ENCODE assay signal across 8 cellular contexts in the genomic region with DNA sequence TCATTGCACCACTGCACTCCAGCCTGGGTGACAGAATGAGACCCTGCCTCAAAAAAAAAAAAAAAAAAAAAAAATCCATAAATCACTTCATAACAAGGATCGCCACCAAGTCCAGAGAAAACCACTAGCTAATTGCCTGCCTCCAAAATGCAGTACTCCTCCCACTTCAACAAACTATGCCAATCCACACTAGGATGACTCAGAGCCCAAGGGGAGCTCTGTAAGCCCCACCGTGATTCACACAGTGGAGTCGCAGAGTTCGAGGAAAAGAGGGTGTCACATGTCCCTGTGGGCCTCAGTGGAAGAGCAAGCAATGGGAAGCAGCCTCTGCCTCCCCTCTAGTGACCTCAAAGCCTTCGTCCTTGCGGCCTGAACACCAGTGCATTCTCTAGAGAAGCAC. TPM values are rescaled to one million over a fixed set of nuclear protein-coding genes. Genes with fewer than 3 reads are reported as not detected.
DNase-seq lines count a peak whose midpoint lies in the region; ATAC-seq and TF ChIP-seq lines count a peak whose summit lies in the region.

No MANE protein-coding gene starts in this region.

- no peak for ATAC-seq in left lobe of liver

- H3K4me1 ChIP-seq in sigmoid colon = no peaks in the 10 kb centered on the region
- H3K4me1 ChIP-seq in CD8-positive, alpha-beta memory T cell (ENCODE audit: insufficient read depth, low read length) = no peaks in the 10 kb centered on the region

- H3K4me1 Mint-ChIP-seq in CD8-positive, alpha-beta memory T cell = peaks cover 12 to 47% (median 46%) of the 10 kb centered on the region in 3 donors

- TF ChIP-seq CTCF in AG10803 (conservative IDR thresholded peaks at IDR 0.05; ENCODE audit: low read length) (no peak), sigmoid colon (IDR thresholded peaks at IDR 0.05) (no peak)

- peak; percentile 92 for DNase-seq in AG10803 (ENCODE audit: low read depth)
- DNase-seq in HS-5 (ENCODE audit: low read depth) = peak; percentile 82
- DNase-seq in amniotic stem cell (lab: John Stamatoyannopoulos, UW) = peak; percentile 83
- peak; percentile 88 for DNase-seq in myocyte (ENCODE audit: low read depth)
- DNase-seq in left lobe of liver (ENCODE audit: low spot score) = no peak
- no peak for DNase-seq in NCI-H510A (lab: John Stamatoyannopoulos, UW)
- DNase-seq in sigmoid colon = no peak
- DNase-seq in CD8-positive, alpha-beta memory T cell = no peak

- H3K27ac ChIP-seq in sigmoid colon = no peak overlapping the region
- H3K27ac ChIP-seq in CD8-positive, alpha-beta memory T cell (ENCODE audit: low read depth, low read length) = no peak overlapping the region

- no peak for TF ChIP-seq EP300 in sigmoid colon (IDR thresholded peaks at IDR 0.05)

- WGBS in sigmoid colon, 2 donors = 77 to 81% methylated on average over 6 of the region's 6 CpGs

- H3K27ac Mint-ChIP-seq in CD8-positive, alpha-beta memory T cell = peak overlapping the region in 4 of 8 donors; percentile 15 to 61 (median 38)

- H3K36me3 Mint-ChIP-seq in CD8-positive, alpha-beta memory T cell = peaks cover 3 to 93% (median 33%) of the 10 kb centered on the region in 3 donors

- peaks cover 9 to 98% (median 83%) of the 10 kb centered on the region in 4 donors for H3K36me3 ChIP-seq in sigmoid colon
- H3K36me3 ChIP-seq in CD8-positive, alpha-beta memory T cell (ENCODE audit: insufficient read depth, low read length) = peaks cover 77% of the 10 kb centered on the region

- POLR2A ChIA-PET in CD8-positive, alpha-beta memory T cell (lab: Charles Lee) = no interaction called here

- no peak overlapping the region for H3K4me3 ChIP-seq in AG10803 (ENCODE audit: low read length)
- H3K4me3 ChIP-seq in sigmoid colon = no peak overlapping the region
- no peak overlapping the region for H3K4me3 ChIP-seq in CD8-positive, alpha-beta memory T cell (ENCODE audit: low read length)

- peak overlapping the region in 1 of 7 donors; percentile 43 for H3K4me3 Mint-ChIP-seq in CD8-positive, alpha-beta memory T cell

- H3K9me3 ChIP-seq in sigmoid colon = no peaks in the 10 kb centered on the region
- H3K9me3 ChIP-seq in CD8-positive, alpha-beta memory T cell (ENCODE audit: low read length) = no peaks in the 10 kb centered on the region

- no peak for TF ChIP-seq POLR2A in sigmoid colon (IDR thresholded peaks at IDR 0.05)

- H3K27me3 Mint-ChIP-seq in CD8-positive, alpha-beta memory T cell = peaks cover 0 to 2% of the 10 kb centered on the region in 2 donors

- no peaks in the 10 kb centered on the region for H3K9me3 Mint-ChIP-seq in CD8-positive, alpha-beta memory T cell

- H3K27me3 ChIP-seq in sigmoid colon = no peaks in the 10 kb centered on the region
- no peaks in the 10 kb centered on the region for H3K27me3 ChIP-seq in CD8-positive, alpha-beta memory T cell (ENCODE audit: insufficient read depth, low read length, poor library complexity, severe bottlenecking)

- CTCF ChIA-PET in CD8-positive, alpha-beta memory T cell (lab: Charles Lee) = interaction anchor here (1.0 kb wide), 1 partner anchor 9 kb away, joined by 3 read pairs; the partner anchor contains the start of gene SNHG17

- intact Hi-C loops in sigmoid colon (cut with DNase I) = no loop called here

RNA-seq across cellular contexts. Expression of gene SNHG17, which starts 9.1 kb away (rescaled TPM):
- total RNA-seq in myocyte (3.2 and 3.4 TPM in 2 replicates), left lobe of liver (8.4 TPM), sigmoid colon (10 to 100 TPM; 11.8 to 20.8 (median 15.6) TPM)
- 18.9 TPM for polyA plus RNA-seq in myocyte (2012)
- polyA plus RNA-seq in sigmoid colon = 10 to 100 TPM in 2 of 3 donors, 1 to 10 TPM in 1; 9.0 to 35.6 (median 21.5) TPM
- 100 to 1,000 TPM; 211 to 216 TPM for total RNA-seq in CD8-positive, alpha-beta memory T cell
- 107 TPM for polyA plus RNA-seq in CD8-positive, alpha-beta memory T cell

RNA-seq across cellular contexts. Expression of gene RALGAPB, which starts 46.6 kb away (rescaled TPM):
- 19.4 and 24.3 TPM in 2 replicates for total RNA-seq in myocyte
- 16.7 TPM for polyA plus RNA-seq in myocyte (2012)
- 9.2 TPM for total RNA-seq in left lobe of liver
- 10 to 100 TPM; 29.3 to 37.9 (median 31.5) TPM for total RNA-seq in sigmoid colon
- polyA plus RNA-seq in sigmoid colon = 10 to 100 TPM in 1 of 3 donors, 1 to 10 TPM in 2; 7.2 to 14.7 (median 7.9) TPM
- total RNA-seq in CD8-positive, alpha-beta memory T cell = 10 to 100 TPM; 33.8 to 35.0 TPM
- 13.9 TPM for polyA plus RNA-seq in CD8-positive, alpha-beta memory T cell

Comparison
In these comparisons a context has a peak if more than half of its experiments do, and no peak if none do; other contexts are left out.
1. DNase-seq: peak in AG10803 (single experiment), HS-5 (single experiment), amniotic stem cell (single experiment) and myocyte (single experiment); none in left lobe of liver (single experiment), NCI-H510A (single experiment), sigmoid colon (single experiment) and CD8-positive, alpha-beta memory T cell (0 of 5).
2. RNA of gene SNHG17, which starts 9.1 kb away (total RNA-seq): 211 to 216 TPM in CD8-positive, alpha-beta memory T cell; 11.8 to 20.8 TPM in sigmoid colon, 8.4 TPM in left lobe of liver (single experiment) and 3.2 to 3.4 TPM in myocyte; every median in the first group is over 4 times any median in the second.